ENCODE assay signal across 8 cellular contexts in genomic region chr4:52659016-52659721, GRCh38. TPM values are rescaled to one million over a fixed set of nuclear protein-coding genes. Genes with fewer than 3 reads are reported as not detected.
A peak's percentile ranks its signal among the peaks of the same experiment; 100 is the strongest.
DNase-seq lines count a peak whose midpoint lies in the region; ATAC-seq and TF ChIP-seq lines count a peak whose summit lies in the region.

USP46 (minus strand) TSS chr4:52659301; CDS start chr4:52659150, 151 bp downstream.

- H3K36me3 Mint-ChIP-seq in CD4-positive, alpha-beta memory T cell = peaks cover 30 to 31% of the 10 kb centered on the region in 2 donors

- TF ChIP-seq POLR2A in GM19193 (IDR thresholded peaks at IDR 0.05; ENCODE audit: extremely low read depth, insufficient read depth, insufficient read length) = peak; percentile 75
- peak; percentile 53 for TF ChIP-seq POLR2A in erythroblast (IDR thresholded peaks at IDR 0.05; ENCODE audit: low read length)

- no peaks in the 10 kb centered on the region for H3K36me3 ChIP-seq in CD4-positive, alpha-beta memory T cell (ENCODE audit: insufficient read depth, low read length)

- intact Hi-C loops in CD4-positive, alpha-beta memory T cell (cut with micrococcal nuclease) = loop anchor here (1.0 to 10.0 kb wide), 6 partner anchors 42 to 1436 kb away; partner anchors contain the start of gene RASL11B

- no peaks in the 10 kb centered on the region for H3K27me3 ChIP-seq in CD4-positive, alpha-beta memory T cell (ENCODE audit: insufficient read depth, low read length)

- no peaks in the 10 kb centered on the region for H3K9me3 ChIP-seq in CD4-positive, alpha-beta memory T cell (ENCODE audit: control insufficient read depth in 1 of 2, low read length in 2 of 2)

- DNase-seq in CD4-positive, alpha-beta memory T cell = peak; percentile 38 to 55 (median 50)
- peak; percentile 45 for DNase-seq in NOMO-1 treated with DMSO at 0.1 percent for 48 hours (lab: John Stamatoyannopoulos, UW; ENCODE audit: unreplicated experiment)
- peak; percentile 45 for DNase-seq in activated T-cell treated with anti-CD3 and anti-CD28 coated beads for 48 hours (ENCODE audit: low read depth)
- DNase-seq in erythroblast (lab: John Stamatoyannopoulos, UW) = peak; percentile 74 to 84
- DNase-seq in mucosa of gallbladder (ENCODE audit: low spot score) = peak; percentile 67
- DNase-seq in stimulated activated CD8-positive, alpha-beta memory T cell treated with anti-CD3 and anti-CD28 coated beads, Interleukin-7, amount 100 ng/mL, for 4 hours (ENCODE audit: low read depth in 2 of 2) = peak; percentile 13 to 59

- peak within 1 kb of the TSS; percentile 57 to 59 for H3K4me3 ChIP-seq in CD4-positive, alpha-beta memory T cell (ENCODE audit: low read length in 2 of 2)

- peak within 1 kb of the TSS; percentile 54 for H3K27ac ChIP-seq in CD4-positive, alpha-beta memory T cell (ENCODE audit: low read depth, low read length)

- peak within 1 kb of the TSS; percentile 86 to 94 (median 92) for H3K4me3 Mint-ChIP-seq in CD4-positive, alpha-beta memory T cell

- CTCF ChIA-PET in CD4-positive, alpha-beta memory T cell (lab: Charles Lee; ENCODE audit: partially characterized antibody) = interaction anchor here (0.7 kb wide), 1 partner anchor 72 kb away, joined by 3 read pairs; no protein-coding TSS in a partner anchor

- POLR2A ChIA-PET in CD4-positive, alpha-beta memory T cell (lab: Charles Lee; ENCODE audit: partially characterized antibody) = interaction anchor here (1.0 to 5.3 kb wide), 8 partner anchors 11 to 816 kb away, joined by 3 to 68 read pairs (median 4); partner anchors contain the start of gene DCUN1D4

- peak within 1 kb of the TSS; percentile 77 to 94 (median 92) for H3K27ac Mint-ChIP-seq in CD4-positive, alpha-beta memory T cell

- peaks cover 32 to 53% (median 43%) of the 10 kb centered on the region in 4 donors for H3K4me1 Mint-ChIP-seq in CD4-positive, alpha-beta memory T cell

- H3K27me3 Mint-ChIP-seq in CD4-positive, alpha-beta memory T cell = no peaks in the 10 kb centered on the region

- peak; percentile 87 for ATAC-seq in HG03354 (IDR thresholded peaks at IDR 0.05; ENCODE audit: poor library complexity, severe bottlenecking, unreplicated experiment)

- peaks cover 0 to 21% (median 8%) of the 10 kb centered on the region in 8 donors for H3K9me3 Mint-ChIP-seq in CD4-positive, alpha-beta memory T cell

- peaks cover 24% of the 10 kb centered on the region for H3K4me1 ChIP-seq in CD4-positive, alpha-beta memory T cell (ENCODE audit: insufficient read depth, low read length)

RNA-seq across cellular contexts. Expression of gene USP46, which starts in this region (rescaled TPM):
- 10 to 100 TPM; 25.7 to 26.9 TPM for total RNA-seq in CD4-positive, alpha-beta memory T cell
- 10 to 100 TPM in 1 of 2 donors, 1 to 10 TPM in 1; 6.4 to 12.0 TPM for polyA plus RNA-seq in CD4-positive, alpha-beta memory T cell
- 19.1 TPM for total RNA-seq in mucosa of gallbladder

Comparison
In these comparisons a context has a peak if more than half of its experiments do, and no peak if none do; other contexts are left out.
1. Peak in every context shown above with its lines: DNase-seq, ATAC-seq, H3K4me3 ChIP-seq and H3K27ac ChIP-seq.